Comparison of ENCODE assay signal across 13 cellular contexts in the genomic region with DNA sequence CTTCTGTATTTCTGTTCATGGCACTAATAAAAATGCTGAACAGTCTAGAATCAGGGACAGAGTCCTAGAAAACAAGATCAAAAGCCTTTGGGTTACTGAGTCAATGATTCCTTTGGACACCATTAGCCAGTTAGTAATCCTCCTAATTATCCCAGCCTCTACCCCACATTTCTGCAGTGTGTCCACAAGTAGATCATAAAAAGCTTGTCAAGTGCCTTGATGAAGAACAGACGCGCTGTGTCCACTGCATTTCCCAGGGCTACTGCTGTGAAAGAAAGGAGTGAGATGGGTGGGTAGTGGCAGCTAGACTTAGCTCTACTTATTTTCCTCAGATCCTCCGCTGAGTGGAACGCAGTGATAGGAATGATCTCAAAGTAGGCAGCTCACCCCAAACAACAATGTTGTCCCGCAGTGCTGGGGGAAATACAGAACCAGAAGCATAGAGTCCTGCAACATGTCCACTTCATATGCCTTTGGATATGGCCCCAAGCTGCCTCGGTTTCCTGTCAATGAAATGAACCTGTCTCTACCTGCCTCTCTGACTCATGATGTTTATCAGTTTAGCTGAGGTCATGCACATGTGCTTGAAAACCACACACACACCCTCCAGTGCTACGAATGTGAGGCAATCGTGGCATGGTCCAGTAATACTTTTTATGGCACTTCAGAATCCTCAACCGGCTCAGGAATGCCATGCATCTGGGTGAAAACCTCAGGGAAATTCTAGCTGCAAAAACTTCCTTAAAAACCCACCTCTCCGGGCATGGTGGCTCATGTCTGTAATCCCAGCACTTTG.
DNase-seq lines count a peak whose midpoint lies in the region; ATAC-seq and TF ChIP-seq lines count a peak whose summit lies in the region.
"Had no signal": no experiment of that assay in that cellular context is flagged by ENCODE, and none has a peak within 500 bp of the region (broad histone marks: within the 10 kb centered on the region; RNA-seq: fewer than 3 reads in every experiment).

No MANE protein-coding gene starts in this region.

- BruUV-seq in MCF 10A (replicated peaks; lab: Mats Ljungman, UMichigan): TSS peak; percentile 45

- H3K27me3 ChIP-seq in breast epithelium (no peaks in the 10 kb centered on the region), SJSA1 (replicated peaks) (no peaks in the 10 kb centered on the region), upper lobe of right lung (no peaks in the 10 kb centered on the region), gastrocnemius medialis (no peaks in the 10 kb centered on the region)
- H3K27me3 ChIP-seq: tibial artery had no signal

- TF ChIP-seq POLR2A in breast epithelium (IDR thresholded peaks at IDR 0.05) (no peak), gastrocnemius medialis (IDR thresholded peaks at IDR 0.05) (no peak)

- DNase-seq in MCF 10A (ENCODE audit: unreplicated experiment): peak; percentile 96
- no peak for DNase-seq in breast epithelium (ENCODE audit: low spot score in 2 of 2)
- peak in 1 of 2 experiments; percentile 52 for DNase-seq in SJSA1 (ENCODE audit: low read depth in 1 of 2, low spot score in 2 of 2)
- peak; percentile 94 for DNase-seq in kidney tubule cell (ENCODE audit: low spot score)
- peak; percentile 70 for DNase-seq in upper lobe of right lung
- DNase-seq in gastrocnemius medialis: no peak
- DNase-seq: activated CD4-positive, alpha-beta T cell treated with anti-CD3 and anti-CD28 coated beads for 4 hours; activated naive CD8-positive, alpha-beta T cell treated with anti-CD3 and anti-CD28 coated beads, Interleukin-2, amount 50 U/mL, for 24 hours; NCI-H1105 treated with DMSO at 0.1 percent for 48 hours; tibial artery had no signal

- H3K36me3 ChIP-seq in breast epithelium (no peaks in the 10 kb centered on the region), SJSA1 (no peaks in the 10 kb centered on the region), upper lobe of right lung (no peaks in the 10 kb centered on the region), gastrocnemius medialis (no peaks in the 10 kb centered on the region)
- H3K36me3 ChIP-seq: tibial artery had no signal

- no peaks in the 10 kb centered on the region for H3K9me3 ChIP-seq in breast epithelium
- no peaks in the 10 kb centered on the region; the same call in 1 of the 2 replicates for H3K9me3 ChIP-seq in SJSA1 (replicated peaks)
- H3K9me3 ChIP-seq in upper lobe of right lung: no peaks in the 10 kb centered on the region
- H3K9me3 ChIP-seq in gastrocnemius medialis: no peaks in the 10 kb centered on the region
- H3K9me3 ChIP-seq: tibial artery had no signal

- ATAC-seq in upper lobe of right lung (peak; percentile 94), gastrocnemius medialis (no peak), HG02973 (IDR thresholded peaks at IDR 0.05; ENCODE audit: unreplicated experiment) (no peak), GM18502 (IDR thresholded peaks at IDR 0.05; ENCODE audit: poor library complexity, unreplicated experiment) (no peak)
- ATAC-seq: activated naive CD8-positive, alpha-beta T cell treated with anti-CD3 and anti-CD28 coated beads, Interleukin-2, amount 50 U/mL, for 24 hours had no signal

- in situ Hi-C loops in gastrocnemius medialis (cut with MboI; ENCODE audit: low sequenced_read_pairs in 4 of 4): loop anchor here in 1 of 4 donors (10.0 kb wide), 1 partner anchor 204 kb away; no protein-coding TSS in a partner anchor

- H3K4me3 ChIP-seq in breast epithelium: no peak overlapping the region
- no peak overlapping the region for H3K4me3 ChIP-seq in SJSA1
- H3K4me3 ChIP-seq in upper lobe of right lung: no peak overlapping the region
- H3K4me3 ChIP-seq in gastrocnemius medialis: no peak overlapping the region
- H3K4me3 ChIP-seq: A549, tibial artery had no signal

- peaks cover 12% of the 10 kb centered on the region for H3K9me3 Mint-ChIP-seq in MCF 10A (ENCODE audit: unreplicated experiment)

- TF ChIP-seq CTCF in MCF 10A (IDR thresholded peaks at IDR 0.05; ENCODE audit: unreplicated experiment) (no peak), breast epithelium (IDR thresholded peaks at IDR 0.05) (no peak), upper lobe of right lung (IDR thresholded peaks at IDR 0.05) (no peak), gastrocnemius medialis (IDR thresholded peaks at IDR 0.05 in 4 of 5, conservative IDR thresholded peaks at IDR 0.05 in 1 of 5) (no peak)

- peak overlapping the region; percentile 86 for H3K27ac Mint-ChIP-seq in MCF 10A (ENCODE audit: low read depth, unreplicated experiment)
- H3K27ac Mint-ChIP-seq: activated naive CD8-positive, alpha-beta T cell treated with anti-CD3 and anti-CD28 coated beads, Interleukin-2, amount 50 U/mL, for 24 hours had no signal

- peaks cover 50% of the 10 kb centered on the region for H3K4me1 Mint-ChIP-seq in MCF 10A (ENCODE audit: insufficient read depth, unreplicated experiment)
- H3K4me1 Mint-ChIP-seq: activated naive CD8-positive, alpha-beta T cell treated with anti-CD3 and anti-CD28 coated beads, Interleukin-2, amount 50 U/mL, for 24 hours had no signal

- no peaks in the 10 kb centered on the region for H3K36me3 Mint-ChIP-seq in MCF 10A (ENCODE audit: insufficient read depth, unreplicated experiment)

- CTCF ChIA-PET in MCF 10A (lab: Yijun Ruan, JAX): interaction anchor here (1.1 kb wide), 1 partner anchor 28 kb away, joined by 4 read pairs; no protein-coding TSS in a partner anchor

- intact Hi-C loops in MCF 10A (cut with micrococcal nuclease): loop anchor here (10.0 kb wide), 1 partner anchor 204 kb away; no protein-coding TSS in a partner anchor
- intact Hi-C loops in breast epithelium (cut with DNase I; ENCODE audit: low total_unique reads): no loop called here
- intact Hi-C loops in upper lobe of right lung (cut with DNase I): no loop called here
- intact Hi-C loops in gastrocnemius medialis (cut with DNase I; ENCODE audit: low total_unique reads): loop anchor here (10.0 kb wide), 1 partner anchor 1034 kb away; a partner anchor contains a TSS

- H3K4me1 ChIP-seq in breast epithelium (no peaks in the 10 kb centered on the region), SJSA1 (replicated peaks) (peaks cover 58% of the 10 kb centered on the region), upper lobe of right lung (peaks cover 10% of the 10 kb centered on the region), gastrocnemius medialis (peaks cover 18 to 21% of the 10 kb centered on the region in 2 donors)

- no peak overlapping the region for H3K4me3 Mint-ChIP-seq in MCF 10A (ENCODE audit: unreplicated experiment)
- H3K4me3 Mint-ChIP-seq: activated naive CD8-positive, alpha-beta T cell treated with anti-CD3 and anti-CD28 coated beads, Interleukin-2, amount 50 U/mL, for 24 hours had no signal

- POLR2A ChIA-PET in MCF 10A (lab: Yijun Ruan, JAX): interaction anchor here (0.5 to 3.7 kb wide), 18 partner anchors 8 to 211 kb away, joined by 3 to 41 read pairs (median 4); a partner anchor contains a TSS

- H3K27ac ChIP-seq in breast epithelium (no peak overlapping the region), SJSA1 (peak overlapping the region; percentile 55), upper lobe of right lung (peak overlapping the region; percentile 38), gastrocnemius medialis (no peak overlapping the region)
- H3K27ac ChIP-seq: tibial artery had no signal

- no peaks in the 10 kb centered on the region for H3K27me3 Mint-ChIP-seq in MCF 10A (ENCODE audit: insufficient read depth, unreplicated experiment)

Comparison
In these comparisons a context has a peak if more than half of its experiments do, and no peak if none do; other contexts are left out.
1. DNase-seq: peak in MCF 10A (single experiment), kidney tubule cell (single experiment) and upper lobe of right lung (single experiment); none in breast epithelium (0 of 2) and gastrocnemius medialis (0 of 2).
2. intact Hi-C loops: an anchor here in MCF 10A (10.0 kb wide) and gastrocnemius medialis (10.0 kb wide); none called in breast epithelium and upper lobe of right lung.
3. H3K27ac ChIP-seq: peak in SJSA1 (single experiment) and upper lobe of right lung (single experiment); none in breast epithelium (0 of 2) and gastrocnemius medialis (0 of 4).